Comparison of ENCODE assay signal across 1 cellular context in genomic region chr6:692858-693736, GRCh38.
TF ChIP-seq lines count a peak whose summit lies in the region.

TSS of gene EXOC2 (minus strand) at chr6:693139. CDS start at chr6:637818, 55,321 bp downstream.

TF ChIP-seq in IMR-90, 13 proteins besides CTCF, POLR2A, EP300 and RAD21:
- TF ChIP-seq NFE2L2 (IDR thresholded peaks at IDR 0.05; ENCODE audit: low read depth, low read length) (no peak), RCOR1 (IDR thresholded peaks at IDR 0.05; ENCODE audit: insufficient replicate concordance, low read length) (no peak), SMC3 (IDR thresholded peaks at IDR 0.05; ENCODE audit: low read depth, low read length) (no peak), MXI1 (IDR thresholded peaks at IDR 0.05; ENCODE audit: borderline replicate concordance, low read depth, low read length) (peak; percentile 73; the same call in 1 of the 2 replicates), CEBPB (IDR thresholded peaks at IDR 0.05; ENCODE audit: low read depth, low read length) (no peak), MAFK (IDR thresholded peaks at IDR 0.05; ENCODE audit: low read depth, low read length) (no peak), CHD1 (IDR thresholded peaks at IDR 0.05; ENCODE audit: low read depth, low read length) (no peak), RFX5 (IDR thresholded peaks at IDR 0.05; ENCODE audit: low read depth, low read length) (no peak), USF2 (IDR thresholded peaks at IDR 0.05; ENCODE audit: low read depth, low read length) (no peak), ELK1 (IDR thresholded peaks at IDR 0.05; ENCODE audit: borderline replicate concordance, low read depth, low read length) (peak; percentile 77; the same call in 1 of the 2 replicates), FOS (IDR thresholded peaks at IDR 0.05; ENCODE audit: low read depth, low read length) (no peak), BHLHE40 (IDR thresholded peaks at IDR 0.05; ENCODE audit: low read depth, low read length) (0 out of 2 replicates have a peak, but pooled peaks have one; percentile 43), MAZ (IDR thresholded peaks at IDR 0.05; ENCODE audit: borderline replicate concordance, low read depth, low read length) (peak; percentile 99)
